ENCODE assay signal across 20 cellular contexts in genomic region chr7:138352570-138353461, GRCh38.
DNase-seq lines count a peak whose midpoint lies in the region; ATAC-seq, FAIRE-seq and TF ChIP-seq lines count a peak whose summit lies in the region.
"Had no signal": no experiment of that assay in that cellular context is flagged by ENCODE, and none has a peak within 500 bp of the region (broad histone marks: within the 10 kb centered on the region; RNA-seq: fewer than 3 reads in every experiment).

No MANE protein-coding gene starts in this region.

- H3K36me3 Mint-ChIP-seq in H9 (ENCODE audit: insufficient read depth in 1 of 3, low read depth in 3 of 3) (peaks cover 8 to 15% (median 11%) of the 10 kb centered on the region in 3 experiments; a peak in 6 of 7 replicates), glutamatergic neuron (ENCODE audit: unreplicated experiment) (no peaks in the 10 kb centered on the region)
- H3K36me3 Mint-ChIP-seq: activated naive CD8-positive, alpha-beta T cell treated with anti-CD3 and anti-CD28 coated beads for 36 hours; CD4-positive, CD25-positive, alpha-beta regulatory T cell had no signal

- no peaks in the 10 kb centered on the region for H3K27me3 Mint-ChIP-seq in H9 (ENCODE audit: low read depth)
- H3K27me3 Mint-ChIP-seq in glutamatergic neuron (ENCODE audit: unreplicated experiment) = peaks cover 3% of the 10 kb centered on the region
- H3K27me3 Mint-ChIP-seq: activated naive CD8-positive, alpha-beta T cell treated with anti-CD3 and anti-CD28 coated beads for 36 hours; CD4-positive, CD25-positive, alpha-beta regulatory T cell had no signal

- H3K23ac ChIP-seq in H9 (ENCODE audit: insufficient read length, low read depth, low read length) = no peak overlapping the region
- H3K23ac ChIP-seq in H1 (ENCODE audit: insufficient read length) = no peak overlapping the region
- H3K23ac ChIP-seq in neuronal stem cell (ENCODE audit: low read depth, low read length, poor library complexity) = no peak overlapping the region

- CTCF ChIA-PET in H1 (lab: Charles Lee; ENCODE audit: partially characterized antibody) = no interaction called here

- H3K23me2 ChIP-seq in H9 (ENCODE audit: insufficient read length, low read depth, low read length, poor library complexity, severe bottlenecking) (no peaks in the 10 kb centered on the region), H1 (ENCODE audit: low read depth, low read length) (no peaks in the 10 kb centered on the region)

- H2BK12ac ChIP-seq in H9 (ENCODE audit: insufficient read length, low read depth, low read length) = no peak overlapping the region
- H2BK12ac ChIP-seq in H1 (ENCODE audit: low read depth, low read length) = no peak overlapping the region
- no peak overlapping the region for H2BK12ac ChIP-seq in neuronal stem cell (ENCODE audit: low read length)

- TF ChIP-seq POLR2A in H1 (IDR thresholded peaks at IDR 0.05; ENCODE audit: control extremely low read depth in 1 of 2, low read depth in 2 of 2, low read length in 2 of 2) = no peak

- H3K14ac ChIP-seq in H9 (ENCODE audit: insufficient read depth, low read length) = no peak overlapping the region
- H3K14ac ChIP-seq in H1 (ENCODE audit: insufficient read length) = no peak overlapping the region
- H3K14ac ChIP-seq in neuronal stem cell (ENCODE audit: low read length) = no peak overlapping the region

- H3K79me1 ChIP-seq in H9 (ENCODE audit: insufficient read depth, low read depth, low read length, poor library complexity, severe bottlenecking) (no peaks in the 10 kb centered on the region), H1 (ENCODE audit: low read depth, low read length) (no peaks in the 10 kb centered on the region), neuronal stem cell (ENCODE audit: low read depth, low read length) (no peaks in the 10 kb centered on the region)

- H3K4me1 Mint-ChIP-seq in H9 (peaks cover 4% of the 10 kb centered on the region in 2 experiments; a peak in 2 of 4 replicates), glutamatergic neuron (ENCODE audit: low read depth, unreplicated experiment) (no peaks in the 10 kb centered on the region)
- H3K4me1 Mint-ChIP-seq: activated naive CD8-positive, alpha-beta T cell treated with anti-CD3 and anti-CD28 coated beads for 36 hours; CD4-positive, CD25-positive, alpha-beta regulatory T cell had no signal

- H2BK5ac ChIP-seq in H9 (ENCODE audit: insufficient read length, low read length) (no peak overlapping the region), H1 (ENCODE audit: low read depth, low read length) (no peak overlapping the region), neuronal stem cell (ENCODE audit: low read length) (no peak overlapping the region)

- H3K56ac ChIP-seq in H9 (ENCODE audit: insufficient read length, low read depth, low read length) (no peak overlapping the region), H1 (replicated peaks; ENCODE audit: insufficient read length, low read depth, low read length) (no peak overlapping the region)

- H3K27me3 ChIP-seq in H9 (ENCODE audit: insufficient read depth, low read length) = no peaks in the 10 kb centered on the region
- H3K27me3 ChIP-seq in H1 (replicated peaks in 1 of 4; ENCODE audit: control insufficient read depth in 3 of 4, extremely low read depth in 1 of 4, insufficient read depth in 3 of 4, low read length in 3 of 4) = no peaks in the 10 kb centered on the region
- H3K27me3 ChIP-seq in neuronal stem cell (ENCODE audit: control insufficient read depth in 3 of 3, insufficient read depth in 3 of 3, low read depth in 1 of 3, low read length in 3 of 3) = no peaks in the 10 kb centered on the region
- H3K27me3 ChIP-seq: breast epithelium, gastrocnemius medialis, suprapubic skin had no signal

- no peak overlapping the region for H3T11ph ChIP-seq in H9 (ENCODE audit: low read length)

- H3K4ac ChIP-seq in H9 (ENCODE audit: low read depth, low read length) = no peak overlapping the region
- H3K4ac ChIP-seq in H1 (replicated peaks; ENCODE audit: insufficient read length, low read depth, low read length) = no peak overlapping the region
- H3K4ac ChIP-seq in neuronal stem cell (ENCODE audit: low read length) = no peak overlapping the region

- TF ChIP-seq CTCF in H9 (conservative IDR thresholded peaks at IDR 0.05) (no peak), H1 (IDR thresholded peaks at IDR 0.05; ENCODE audit: control extremely low read depth in 1 of 3, insufficient read depth in 1 of 3, low read depth in 1 of 3, low read length in 3 of 3) (no peak), glutamatergic neuron (IDR thresholded peaks at IDR 0.05; ENCODE audit: partially characterized antibody, unreplicated experiment) (no peak)

- intact Hi-C loops in head of caudate nucleus (cut with DNase I) = no loop called here

- no peak for TF ChIP-seq RAD21 in H1 (IDR thresholded peaks at IDR 0.05 in 1 of 2, conservative IDR thresholded peaks at IDR 0.05 in 1 of 2; ENCODE audit: low read depth in 2 of 2, low read length in 2 of 2)

- H3K79me2 ChIP-seq in H9 (ENCODE audit: insufficient read depth, low read length) (no peaks in the 10 kb centered on the region), H1 (ENCODE audit: control insufficient read depth in 1 of 2, insufficient read depth in 2 of 2, low read length in 2 of 2) (no peaks in the 10 kb centered on the region)

- no peak overlapping the region for H3K4me3 Mint-ChIP-seq in H9
- H3K4me3 Mint-ChIP-seq in glutamatergic neuron (ENCODE audit: unreplicated experiment) = no peak overlapping the region
- H3K4me3 Mint-ChIP-seq: activated naive CD8-positive, alpha-beta T cell treated with anti-CD3 and anti-CD28 coated beads for 36 hours; CD4-positive, CD25-positive, alpha-beta regulatory T cell had no signal

- no peak overlapping the region for H3K18ac ChIP-seq in H9 (ENCODE audit: insufficient read length, low read depth, low read length)
- no peak overlapping the region for H3K18ac ChIP-seq in H1 (ENCODE audit: extremely low read depth, low read length)
- H3K18ac ChIP-seq in neuronal stem cell (ENCODE audit: low read length) = peak overlapping the region; percentile 20

- no peak overlapping the region for H3K9ac ChIP-seq in H9 (ENCODE audit: extremely low read depth, insufficient read length, low read length)
- no peak overlapping the region for H3K9ac ChIP-seq in H1 (replicated peaks in 1 of 4; ENCODE audit: extremely low read depth in 1 of 4, low read depth in 3 of 4, low read length in 3 of 4)
- H3K9ac ChIP-seq in neuronal stem cell (ENCODE audit: low read depth, low read length, poor library complexity) = no peak overlapping the region

- POLR2A ChIA-PET in H1 (lab: Charles Lee; ENCODE audit: partially characterized antibody) = no interaction called here

- H2BK20ac ChIP-seq in H9 (ENCODE audit: low read depth, low read length, poor library complexity, severe bottlenecking) (no peak overlapping the region), H1 (ENCODE audit: low read length) (no peak overlapping the region)

- DNase-seq in H9 = peak; percentile 34
- DNase-seq in RPMI7951 (ENCODE audit: low read depth) = peak; percentile 89
- DNase-seq in H1 (ENCODE audit: low read depth in 1 of 2, low spot score in 2 of 2) = no peak
- DNase-seq in neuronal stem cell (ENCODE audit: low spot score) = no peak
- no peak for DNase-seq in head of caudate nucleus
- DNase-seq in glutamatergic neuron = no peak
- DNase-seq in NCI-H748 treated with DMSO at 0.1 percent for 48 hours (lab: John Stamatoyannopoulos, UW) = no peak
- DNase-seq: activated naive CD8-positive, alpha-beta T cell treated with anti-CD3 and anti-CD28 coated beads for 36 hours; CD4-positive, CD25-positive, alpha-beta regulatory T cell; DMS79 treated with DMSO at 0.1 percent for 48 hours; gastrocnemius medialis; NCI-H146; NCI-H2171 treated with DMSO at 0.1 percent for 48 hours; NCI-H82; nucleus accumbens; PC-9 had no signal

- no peaks in the 10 kb centered on the region for H4K20me1 ChIP-seq in H9 (ENCODE audit: control insufficient read depth, insufficient read depth, insufficient read length)
- no peaks in the 10 kb centered on the region for H4K20me1 ChIP-seq in H1 (replicated peaks in 1 of 2; ENCODE audit: control insufficient read depth in 1 of 2, insufficient read depth in 2 of 2, low read length in 2 of 2)

- H2AFZ ChIP-seq in H9 (ENCODE audit: low read length) = no peak overlapping the region
- peak overlapping the region; percentile 63 for H2AFZ ChIP-seq in H1 (ENCODE audit: low read length)
- peak overlapping the region; percentile 74 for H2AFZ ChIP-seq in neuronal stem cell (ENCODE audit: low read length)
- H2AFZ ChIP-seq: PC-9 had no signal

- H2BK120ac ChIP-seq in H9 (ENCODE audit: low read depth, low read length, poor library complexity, severe bottlenecking) = no peak overlapping the region
- peak overlapping the region; percentile 49 for H2BK120ac ChIP-seq in H1 (replicated peaks; ENCODE audit: low read depth, low read length)
- H2BK120ac ChIP-seq in neuronal stem cell (ENCODE audit: low read depth, low read length) = no peak overlapping the region

- FAIRE-seq in H1 (lab: Jason Lieb, UNC) = no peak
- FAIRE-seq: GM18507 had no signal

- H2AK5ac ChIP-seq in H9 (ENCODE audit: insufficient read length, low read length) (no peak overlapping the region), H1 (ENCODE audit: low read depth, low read length) (no peak overlapping the region), neuronal stem cell (ENCODE audit: low read depth, low read length) (no peak overlapping the region)

- H2BK15ac ChIP-seq in H9 (ENCODE audit: low read depth, low read length) (no peak overlapping the region), H1 (ENCODE audit: low read length) (no peak overlapping the region), neuronal stem cell (ENCODE audit: low read length) (no peak overlapping the region)

- ATAC-seq in GM19324 (IDR thresholded peaks at IDR 0.05; ENCODE audit: low FRiP score, unreplicated experiment) = no peak
- ATAC-seq: gastrocnemius medialis had no signal

- H3K9me3 Mint-ChIP-seq in H9 (peaks cover 14 to 26% of the 10 kb centered on the region in 2 experiments), glutamatergic neuron (ENCODE audit: unreplicated experiment) (peaks cover 5% of the 10 kb centered on the region)

- WGBS in H9 (ENCODE audit: extremely low coverage, insufficient read length, low lambda C conversion rate) = no CpG with 5 or more reads among the region's 10 CpGs
- 86% methylated on average over 10 of the region's 10 CpGs; no CpG with 5 or more reads in 1 of the 2 experiments for WGBS in H1 (ENCODE audit: extremely low coverage in 1 of 2, insufficient coverage in 1 of 2, insufficient read length in 1 of 2, insufficient replicate concordance in 2 of 2, low coverage in 1 of 2, low lambda C conversion rate in 2 of 2, missing lambda C conversion rate in 1 of 2), 2 experiments
- no CpG with 5 or more reads among the region's 10 CpGs for WGBS in neuronal stem cell (ENCODE audit: extremely low coverage in 2 of 2, insufficient read length in 2 of 2, insufficient replicate concordance in 1 of 2), 2 donors

- H3K4me1 ChIP-seq in H9 (ENCODE audit: insufficient read depth, low read length) = no peaks in the 10 kb centered on the region
- H3K4me1 ChIP-seq in H1 (replicated peaks in 1 of 4; ENCODE audit: control insufficient read depth in 3 of 4, insufficient read depth in 4 of 4, low read length in 3 of 4) = peaks cover 0 to 5% (median 0%) of the 10 kb centered on the region in 4 experiments; a peak in 1 of 7 replicates
- H3K4me1 ChIP-seq in neuronal stem cell (ENCODE audit: control insufficient read depth in 2 of 2, insufficient read depth in 1 of 2, low read depth in 1 of 2, low read length in 2 of 2) = no peaks in the 10 kb centered on the region
- H3K4me1 ChIP-seq: breast epithelium, gastrocnemius medialis, suprapubic skin had no signal

- H4K8ac ChIP-seq in H9 (replicated peaks; ENCODE audit: insufficient read length, low read depth, low read length) = no peak overlapping the region
- H4K8ac ChIP-seq in H1 (ENCODE audit: extremely low read depth, insufficient read depth, low read length) = no peak overlapping the region
- H4K8ac ChIP-seq in neuronal stem cell (ENCODE audit: low read depth, low read length) = no peak overlapping the region

- H3K27ac Mint-ChIP-seq in H9 (peak overlapping the region in 1 of 3 experiments; percentile 76; a peak in 1 of 7 replicates), glutamatergic neuron (ENCODE audit: unreplicated experiment) (no peak overlapping the region)
- H3K27ac Mint-ChIP-seq: activated naive CD8-positive, alpha-beta T cell treated with anti-CD3 and anti-CD28 coated beads for 36 hours; CD4-positive, CD25-positive, alpha-beta regulatory T cell had no signal

- no peaks in the 10 kb centered on the region for H3K36me3 ChIP-seq in H1 (ENCODE audit: control insufficient read depth in 2 of 4, insufficient read depth in 4 of 4, low read length in 3 of 4)
- no peaks in the 10 kb centered on the region for H3K36me3 ChIP-seq in neuronal stem cell (replicated peaks in 1 of 2; ENCODE audit: control insufficient read depth in 2 of 2, insufficient read depth in 2 of 2, low read length in 2 of 2)
- H3K36me3 ChIP-seq: breast epithelium, gastrocnemius medialis, suprapubic skin had no signal

- H3K9me3 ChIP-seq in H9 (ENCODE audit: control insufficient read depth, low read depth, low read length) (peaks cover 5% of the 10 kb centered on the region), H1 (ENCODE audit: insufficient read depth in 2 of 2, low read depth in 1 of 2, low read length in 1 of 2) (peaks cover 3 to 5% of the 10 kb centered on the region in 2 experiments; a peak in 2 of 4 replicates), neuronal stem cell (replicated peaks in 1 of 2; ENCODE audit: control insufficient read depth in 2 of 2, insufficient read depth in 1 of 2, low read depth in 1 of 2, low read length in 2 of 2) (peaks cover 4 to 22% of the 10 kb centered on the region in 2 donors)
- H3K9me3 ChIP-seq: gastrocnemius medialis had no signal

- H3K4me2 ChIP-seq in H9 (ENCODE audit: insufficient read depth, insufficient read length, low read length) (no peak overlapping the region), H1 (ENCODE audit: insufficient read depth in 1 of 2, low read depth in 2 of 2, low read length in 2 of 2) (no peak overlapping the region), neuronal stem cell (ENCODE audit: insufficient read depth, low read length, poor library complexity, severe bottlenecking) (no peak overlapping the region)
- H3K4me2 ChIP-seq: PC-9 had no signal

- H4K91ac ChIP-seq in H9 (ENCODE audit: insufficient read length, low read depth, low read length) = no peak overlapping the region
- peak overlapping the region; percentile 25 for H4K91ac ChIP-seq in H1 (replicated peaks; ENCODE audit: insufficient read length, low read length)
- H4K91ac ChIP-seq in neuronal stem cell (ENCODE audit: low read depth, low read length, poor library complexity) = no peak overlapping the region

- no peak overlapping the region for H3K4me3 ChIP-seq in H1 (ENCODE audit: extremely low read depth in 1 of 4, insufficient read depth in 2 of 4, low read depth in 3 of 4, low read length in 4 of 4)
- no peak overlapping the region for H3K4me3 ChIP-seq in neuronal stem cell (ENCODE audit: low read length in 2 of 2)
- H3K4me3 ChIP-seq: breast epithelium, gastrocnemius medialis, PC-9, suprapubic skin had no signal

- no peak for TF ChIP-seq EP300 in H1 (IDR thresholded peaks at IDR 0.05; ENCODE audit: borderline replicate concordance in 1 of 2, low read depth in 2 of 2, low read length in 2 of 2)

- H3K27ac ChIP-seq in H9 (ENCODE audit: insufficient read length, low read depth, low read length) (no peak overlapping the region), H1 (ENCODE audit: low read depth, low read length) (no peak overlapping the region), neuronal stem cell (replicated peaks; ENCODE audit: low read length) (no peak overlapping the region)
- H3K27ac ChIP-seq: breast epithelium, gastrocnemius medialis, PC-9, suprapubic skin had no signal

- H4K5ac ChIP-seq in H9 (ENCODE audit: insufficient read length, low read depth, low read length) (no peak overlapping the region), H1 (ENCODE audit: insufficient read length, low read depth, low read length) (no peak overlapping the region)

Comparison
In these comparisons a context has a peak if more than half of its experiments do, and no peak if none do; other contexts are left out.
1. DNase-seq: peak in H9 (single experiment) and RPMI7951 (single experiment); none in H1 (0 of 2), neuronal stem cell (single experiment), head of caudate nucleus (0 of 42), glutamatergic neuron (single experiment) and NCI-H748 treated with DMSO at 0.1 percent for 48 hours (single experiment).